In the genomic region with DNA sequence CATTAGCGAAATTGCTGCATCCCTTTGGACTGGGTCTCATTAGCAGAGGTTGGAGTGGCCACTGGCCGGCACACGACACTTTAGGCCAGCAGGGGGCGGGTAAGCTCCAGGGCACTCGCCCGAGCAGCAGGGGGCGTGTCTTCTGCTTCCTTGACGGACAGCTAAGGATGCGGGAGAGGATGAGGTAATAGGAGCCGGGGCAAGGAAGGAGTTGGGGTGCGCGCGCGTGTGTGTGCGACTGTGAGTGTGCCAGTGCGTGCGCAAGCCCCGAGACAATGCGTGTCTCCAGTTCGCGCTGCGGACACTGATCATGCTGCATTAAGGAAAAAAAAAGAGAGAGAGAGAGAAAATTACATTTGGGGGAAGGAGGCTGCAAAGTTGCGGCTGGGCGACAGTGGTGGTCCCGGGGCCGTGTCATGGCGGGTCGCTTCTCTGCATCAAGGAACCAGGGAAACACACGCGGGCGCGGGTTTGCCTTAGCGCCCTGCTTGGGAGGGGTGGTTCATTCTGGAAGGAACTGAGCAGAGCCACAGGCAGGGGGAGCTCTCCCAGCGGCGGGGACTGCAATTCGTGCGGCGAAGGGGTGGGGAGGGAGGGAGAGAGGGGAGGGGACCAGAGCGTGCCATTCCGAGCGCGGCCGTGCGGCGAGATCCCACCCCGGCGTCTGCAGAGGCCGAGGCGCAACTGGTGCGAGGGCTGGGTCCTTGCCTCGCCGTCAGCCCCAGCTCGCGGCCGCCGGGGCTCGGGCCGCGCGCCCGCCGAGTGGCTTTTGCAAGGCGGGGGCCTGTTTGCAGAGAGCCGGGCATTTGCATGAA, we compare ENCODE assay signal across 1 cellular context.
TF ChIP-seq lines count a peak whose summit lies in the region.

TSS of gene DTX4 (plus strand) at position 625 of the 815 bp plus-strand sequence. CDS start 464 bp downstream, outside the sequence.

TF ChIP-seq in K562, 482 proteins besides CTCF, POLR2A, EP300 and RAD21 (continued from another document and continues in another):
- no peak for TF ChIP-seq ZNF277 (CRISPR knock-in tag; IDR thresholded peaks at IDR 0.05; ENCODE audit: borderline replicate concordance)
- peak; percentile 57; the same call in 1 of the 2 replicates for TF ChIP-seq BHLHE40 (IDR thresholded peaks at IDR 0.05; ENCODE audit: low read length)
- no peak for TF ChIP-seq NFIX (CRISPR knock-in tag; IDR thresholded peaks at IDR 0.05; ENCODE audit: low read depth)
- no peak for TF ChIP-seq MAFK (IDR thresholded peaks at IDR 0.05; ENCODE audit: low read length)
- no peak for TF ChIP-seq TEAD2 (tag; IDR thresholded peaks at IDR 0.05)
- TF ChIP-seq, protein P1, sequence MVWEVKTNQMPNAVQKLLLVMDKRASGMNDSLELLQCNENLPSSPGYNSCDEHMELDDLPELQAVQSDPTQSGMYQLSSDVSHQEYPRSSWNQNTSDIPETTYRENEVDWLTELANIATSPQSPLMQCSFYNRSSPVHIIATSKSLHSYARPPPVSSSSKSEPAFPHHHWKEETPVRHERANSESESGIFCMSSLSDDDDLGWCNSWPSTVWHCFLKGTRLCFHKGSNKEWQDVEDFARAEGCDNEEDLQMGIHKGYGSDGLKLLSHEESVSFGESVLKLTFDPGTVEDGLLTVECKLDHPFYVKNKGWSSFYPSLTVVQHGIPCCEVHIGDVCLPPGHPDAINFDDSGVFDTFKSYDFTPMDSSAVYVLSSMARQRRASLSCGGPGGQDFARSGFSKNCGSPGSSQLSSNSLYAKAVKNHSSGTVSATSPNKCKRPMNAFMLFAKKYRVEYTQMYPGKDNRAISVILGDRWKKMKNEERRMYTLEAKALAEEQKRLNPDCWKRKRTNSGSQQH (CRISPR knock-in tag; IDR thresholded peaks at IDR 0.05): 0 out of 2 replicates have a peak, but pooled peaks have one; percentile 7
- TF ChIP-seq SMARCA5 (IDR thresholded peaks at IDR 0.05): peak; percentile 98
- TF ChIP-seq TAF9B (IDR thresholded peaks at IDR 0.05; ENCODE audit: partially characterized antibody): no peak
- no peak for TF ChIP-seq MCM5 (IDR thresholded peaks at IDR 0.05; ENCODE audit: low read depth)
- TF ChIP-seq NFYB (IDR thresholded peaks at IDR 0.05; ENCODE audit: extremely low read depth, insufficient read length): no peak
- no peak for TF ChIP-seq TRIM25 (IDR thresholded peaks at IDR 0.05; ENCODE audit: borderline replicate concordance)
- TF ChIP-seq U2AF1 (optimal IDR thresholded peaks at IDR 0.05; ENCODE audit: low read depth, low read length): no peak
- no peak for TF ChIP-seq PTTG1 (tag; IDR thresholded peaks at IDR 0.05; ENCODE audit: low read depth)
- TF ChIP-seq ARID1B (IDR thresholded peaks at IDR 0.05): peak; percentile 52; the same call in 1 of the 2 replicates
- no peak for TF ChIP-seq ILK (tag; IDR thresholded peaks at IDR 0.05; ENCODE audit: borderline replicate concordance, low read depth)
- TF ChIP-seq ZNF239 (CRISPR knock-in tag; IDR thresholded peaks at IDR 0.05): no peak
- no peak for TF ChIP-seq SETDB1 (IDR thresholded peaks at IDR 0.05; ENCODE audit: low read length)
- TF ChIP-seq ZNF584 (CRISPR knock-in tag; IDR thresholded peaks at IDR 0.05; ENCODE audit: low read depth): no peak
- TF ChIP-seq CREM (IDR thresholded peaks at IDR 0.05; ENCODE audit: low read depth): peak; percentile 57
- TF ChIP-seq ZFP30 (CRISPR knock-in tag; IDR thresholded peaks at IDR 0.05; ENCODE audit: borderline replicate concordance): no peak
- TF ChIP-seq ZBTB26 (CRISPR knock-in tag; IDR thresholded peaks at IDR 0.05): no peak
- no peak for TF ChIP-seq SREBF2 (CRISPR knock-in tag; IDR thresholded peaks at IDR 0.05)
- TF ChIP-seq ETS2 (tag; IDR thresholded peaks at IDR 0.05; ENCODE audit: borderline replicate concordance, poor library complexity, severe bottlenecking): no peak
- TF ChIP-seq JUN (IDR thresholded peaks at IDR 0.05; ENCODE audit: borderline replicate concordance, low read depth, low read length): no peak
- TF ChIP-seq JUN (CRISPR knock-in tag; IDR thresholded peaks at IDR 0.05; ENCODE audit: borderline replicate concordance): no peak
- TF ChIP-seq POU5F1 (IDR thresholded peaks at IDR 0.05; ENCODE audit: borderline replicate concordance, low read depth, low read length, partially characterized antibody): no peak
- TF ChIP-seq CBFA2T3 (IDR thresholded peaks at IDR 0.05): no peak
- TF ChIP-seq SIRT6 (IDR thresholded peaks at IDR 0.05; ENCODE audit: low read depth, low read length): no peak
- TF ChIP-seq ZEB2 (IDR thresholded peaks at IDR 0.05): no peak
- TF ChIP-seq GABPB2 (CRISPR knock-in tag; conservative IDR thresholded peaks at IDR 0.05): no peak
- no peak for TF ChIP-seq CBX5 (IDR thresholded peaks at IDR 0.05; ENCODE audit: borderline replicate concordance, low read depth)
- TF ChIP-seq ELK3 (CRISPR knock-in tag; IDR thresholded peaks at IDR 0.05): no peak
- TF ChIP-seq, protein P2, sequence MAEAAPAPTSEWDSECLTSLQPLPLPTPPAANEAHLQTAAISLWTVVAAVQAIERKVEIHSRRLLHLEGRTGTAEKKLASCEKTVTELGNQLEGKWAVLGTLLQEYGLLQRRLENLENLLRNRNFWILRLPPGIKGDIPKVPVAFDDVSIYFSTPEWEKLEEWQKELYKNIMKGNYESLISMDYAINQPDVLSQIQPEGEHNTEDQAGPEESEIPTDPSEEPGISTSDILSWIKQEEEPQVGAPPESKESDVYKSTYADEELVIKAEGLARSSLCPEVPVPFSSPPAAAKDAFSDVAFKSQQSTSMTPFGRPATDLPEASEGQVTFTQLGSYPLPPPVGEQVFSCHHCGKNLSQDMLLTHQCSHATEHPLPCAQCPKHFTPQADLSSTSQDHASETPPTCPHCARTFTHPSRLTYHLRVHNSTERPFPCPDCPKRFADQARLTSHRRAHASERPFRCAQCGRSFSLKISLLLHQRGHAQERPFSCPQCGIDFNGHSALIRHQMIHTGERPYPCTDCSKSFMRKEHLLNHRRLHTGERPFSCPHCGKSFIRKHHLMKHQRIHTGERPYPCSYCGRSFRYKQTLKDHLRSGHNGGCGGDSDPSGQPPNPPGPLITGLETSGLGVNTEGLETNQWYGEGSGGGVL (CRISPR knock-in tag; IDR thresholded peaks at IDR 0.05): no peak
- TF ChIP-seq CBX2 (IDR thresholded peaks at IDR 0.05; ENCODE audit: insufficient read depth, low read length, poor library complexity, severe bottlenecking): no peak
- TF ChIP-seq TARDBP (IDR thresholded peaks at IDR 0.05): no peak
- TF ChIP-seq, protein P3, sequence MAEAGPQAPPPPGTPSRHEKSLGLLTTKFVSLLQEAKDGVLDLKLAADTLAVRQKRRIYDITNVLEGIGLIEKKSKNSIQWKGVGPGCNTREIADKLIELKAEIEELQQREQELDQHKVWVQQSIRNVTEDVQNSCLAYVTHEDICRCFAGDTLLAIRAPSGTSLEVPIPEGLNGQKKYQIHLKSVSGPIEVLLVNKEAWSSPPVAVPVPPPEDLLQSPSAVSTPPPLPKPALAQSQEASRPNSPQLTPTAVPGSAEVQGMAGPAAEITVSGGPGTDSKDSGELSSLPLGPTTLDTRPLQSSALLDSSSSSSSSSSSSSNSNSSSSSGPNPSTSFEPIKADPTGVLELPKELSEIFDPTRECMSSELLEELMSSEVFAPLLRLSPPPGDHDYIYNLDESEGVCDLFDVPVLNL (CRISPR knock-in tag; IDR thresholded peaks at IDR 0.05; ENCODE audit: low read depth): 0 out of 2 replicates have a peak, but pooled peaks have one; percentile 58
- no peak for TF ChIP-seq ZKSCAN3 (CRISPR knock-in tag; IDR thresholded peaks at IDR 0.05)
- TF ChIP-seq ZSCAN32 (CRISPR knock-in tag; IDR thresholded peaks at IDR 0.05): no peak
- no peak for TF ChIP-seq POLR2AphosphoS2 (IDR thresholded peaks at IDR 0.05; ENCODE audit: low read length)
- TF ChIP-seq SNRNP70 (optimal IDR thresholded peaks at IDR 0.05; ENCODE audit: low read depth, low read length): no peak
- no peak for TF ChIP-seq KHSRP (IDR thresholded peaks at IDR 0.05)
- no peak for TF ChIP-seq MAFG (tag; conservative IDR thresholded peaks at IDR 0.05)
- TF ChIP-seq CREBBP (IDR thresholded peaks at IDR 0.05; ENCODE audit: low read depth, low read length): no peak
- TF ChIP-seq CHD4 (IDR thresholded peaks at IDR 0.05; ENCODE audit: insufficient read depth, insufficient replicate concordance, low read depth, low read length, poor library complexity, severe bottlenecking): no peak
- no peak for TF ChIP-seq ZNF197 (CRISPR knock-in tag; IDR thresholded peaks at IDR 0.05; ENCODE audit: low read depth)
- TF ChIP-seq SREBF1 (IDR thresholded peaks at IDR 0.05; ENCODE audit: borderline replicate concordance, low read depth, low read length): no peak
- TF ChIP-seq CLOCK (CRISPR knock-in tag; IDR thresholded peaks at IDR 0.05; ENCODE audit: borderline replicate concordance): no peak
- TF ChIP-seq TEAD1 (CRISPR knock-in tag; IDR thresholded peaks at IDR 0.05): peak in 1 of 2 experiments; percentile 72; a peak in 2 of 4 replicates
- TF ChIP-seq SRSF3 (IDR thresholded peaks at IDR 0.05; ENCODE audit: insufficient read depth, low read length): no peak
- TF ChIP-seq MTA1 (IDR thresholded peaks at IDR 0.05; ENCODE audit: borderline replicate concordance): no peak
- TF ChIP-seq NFXL1 (CRISPR knock-in tag; IDR thresholded peaks at IDR 0.05): no peak
- no peak for TF ChIP-seq ZNF764 (CRISPR knock-in tag; IDR thresholded peaks at IDR 0.05; ENCODE audit: low read depth)
